ENCODE assay signal across 14 cellular contexts in the genomic region with DNA sequence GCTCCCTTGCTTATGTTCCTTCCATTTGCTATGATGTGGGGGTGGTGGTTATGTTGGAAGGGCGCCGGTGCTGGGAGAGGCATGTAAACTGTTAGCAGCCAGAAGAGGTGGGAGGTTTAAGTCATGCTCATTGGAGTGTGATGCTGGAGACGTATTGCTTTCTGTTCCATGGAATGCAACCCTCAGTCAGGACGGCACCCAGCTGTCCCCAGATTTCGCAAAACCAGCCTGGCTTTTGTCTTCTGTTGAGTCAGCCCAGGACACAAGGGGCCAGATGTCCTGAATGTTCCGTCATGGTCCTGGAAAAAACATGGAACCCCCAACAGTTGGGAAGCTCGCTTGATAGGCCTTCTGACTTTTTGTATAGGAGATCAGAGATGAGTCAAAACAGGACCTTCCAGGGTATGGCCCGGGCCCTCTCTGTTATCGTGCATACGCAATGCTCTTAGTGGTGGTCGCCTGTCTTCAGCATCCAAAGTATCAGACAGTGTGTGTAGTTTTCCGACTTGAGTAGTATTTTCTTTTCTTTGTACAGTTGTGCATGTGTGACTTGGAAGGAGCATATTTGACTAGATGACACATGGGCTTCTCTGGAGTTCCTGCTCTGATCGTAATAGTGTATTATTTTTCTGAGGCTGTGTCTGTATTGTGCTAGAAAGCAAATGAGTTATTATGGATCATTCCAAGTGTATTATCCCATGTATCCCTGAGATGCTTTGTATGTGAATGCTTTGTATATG.
DNase-seq lines count a peak whose midpoint lies in the region; ATAC-seq and TF ChIP-seq lines count a peak whose summit lies in the region.
"Had no signal": no experiment of that assay in that cellular context is flagged by ENCODE, and none has a peak within 500 bp of the region (broad histone marks: within the 10 kb centered on the region; RNA-seq: fewer than 3 reads in every experiment).

No MANE protein-coding gene starts in this region.

- peaks cover 0 to 9% of the 10 kb centered on the region in 2 donors for H3K36me3 Mint-ChIP-seq in CD4-positive, alpha-beta memory T cell

- peaks cover 0 to 6% (median 5%) of the 10 kb centered on the region in 4 donors for H3K4me1 Mint-ChIP-seq in CD4-positive, alpha-beta memory T cell

- H3K27ac Mint-ChIP-seq in CD4-positive, alpha-beta memory T cell = peak overlapping the region in 1 of 7 donors; percentile 19
- H3K27ac Mint-ChIP-seq: activated CD4-positive, alpha-beta T cell treated with anti-CD3 and anti-CD28 coated beads for 36 hours; memory B cell had no signal

- POLR2A ChIA-PET in CD4-positive, alpha-beta memory T cell (lab: Charles Lee; ENCODE audit: partially characterized antibody) = no interaction called here

- H3K9me3 ChIP-seq in gastrocnemius medialis = no peaks in the 10 kb centered on the region
- H3K9me3 ChIP-seq in CD4-positive, alpha-beta memory T cell (ENCODE audit: control insufficient read depth in 1 of 2, low read length in 2 of 2) = no peaks in the 10 kb centered on the region

- TF ChIP-seq POLR2A in gastrocnemius medialis (IDR thresholded peaks at IDR 0.05) = no peak

- H3K27me3 ChIP-seq in H7 (ENCODE audit: control insufficient read depth, insufficient read depth, low read length) = no peaks in the 10 kb centered on the region
- H3K27me3 ChIP-seq in dorsolateral prefrontal cortex = no peaks in the 10 kb centered on the region
- no peaks in the 10 kb centered on the region for H3K27me3 ChIP-seq in gastrocnemius medialis
- no peaks in the 10 kb centered on the region for H3K27me3 ChIP-seq in CD4-positive, alpha-beta memory T cell (ENCODE audit: insufficient read depth, low read length)

- H3K36me3 ChIP-seq in H7 (replicated peaks; ENCODE audit: control insufficient read depth, insufficient read depth, low read length) (no peaks in the 10 kb centered on the region), gastrocnemius medialis (no peaks in the 10 kb centered on the region)
- H3K36me3 ChIP-seq in CD4-positive, alpha-beta memory T cell (ENCODE audit: insufficient read depth, low read length) = no peaks in the 10 kb centered on the region

- no peaks in the 10 kb centered on the region for H3K9me3 Mint-ChIP-seq in CD4-positive, alpha-beta memory T cell
- H3K9me3 Mint-ChIP-seq: central memory CD8-positive, alpha-beta T cell; memory B cell had no signal

- intact Hi-C loops in dorsolateral prefrontal cortex (cut with DNase I) = loop anchor here in 1 of 2 donors (5.0 kb wide), 1 partner anchor 604 kb away; no protein-coding TSS in a partner anchor
- intact Hi-C loops in left colon (cut with DNase I, micrococcal nuclease) = no loop called here
- intact Hi-C loops in gastrocnemius medialis (cut with DNase I; ENCODE audit: low total_unique reads) = no loop called here
- intact Hi-C loops in CD4-positive, alpha-beta memory T cell (cut with micrococcal nuclease) = no loop called here

- H3K27ac ChIP-seq in dorsolateral prefrontal cortex = no peak overlapping the region
- H3K27ac ChIP-seq in gastrocnemius medialis = peak overlapping the region in 3 of 4 donors; percentile 14 to 50 (median 36)
- no peak overlapping the region for H3K27ac ChIP-seq in CD4-positive, alpha-beta memory T cell (ENCODE audit: low read depth, low read length)

- no peak for ATAC-seq in left colon
- ATAC-seq in gastrocnemius medialis = peak; percentile 60 to 93
- no peak for ATAC-seq in HG03432 (IDR thresholded peaks at IDR 0.05; ENCODE audit: unreplicated experiment)
- ATAC-seq: activated CD4-positive, alpha-beta T cell treated with anti-CD3 and anti-CD28 coated beads for 36 hours had no signal

- peaks cover 4 to 6% of the 10 kb centered on the region in 2 donors for H3K4me1 ChIP-seq in gastrocnemius medialis
- H3K4me1 ChIP-seq in CD4-positive, alpha-beta memory T cell (ENCODE audit: insufficient read depth, low read length) = no peaks in the 10 kb centered on the region

- H3K27me3 Mint-ChIP-seq in CD4-positive, alpha-beta memory T cell = no peaks in the 10 kb centered on the region
- H3K27me3 Mint-ChIP-seq: activated CD4-positive, alpha-beta T cell treated with anti-CD3 and anti-CD28 coated beads for 36 hours; central memory CD8-positive, alpha-beta T cell; memory B cell had no signal

- peak; percentile 19 for DNase-seq in H7
- DNase-seq in dorsolateral prefrontal cortex = peak in 6 of 10 donors; percentile 35 to 70 (median 58)
- peak; percentile 12 to 32 for DNase-seq in left colon
- DNase-seq in gastrocnemius medialis = peak; percentile 18 to 71
- DNase-seq in KG1 (lab: John Stamatoyannopoulos, UW) = no peak
- no peak for DNase-seq in CD4-positive, alpha-beta memory T cell
- DNase-seq in NCI-H1092 (lab: John Stamatoyannopoulos, UW) = no peak
- DNase-seq: activated CD4-positive, alpha-beta T cell treated with anti-CD3 and anti-CD28 coated beads for 36 hours; foreskin melanocyte; NK-92 treated with Interleukin-12 subunit alpha and Interleukin-12 subunit beta, amount 100 ng/mL, for 24 hours; stimulated activated CD8-positive, alpha-beta memory T cell treated with anti-CD3 and anti-CD28 coated beads, Interleukin-4, amount 100 ng/mL, for 48 hours had no signal

- TF ChIP-seq CTCF in dorsolateral prefrontal cortex (IDR thresholded peaks at IDR 0.05 in 54 of 56, conservative IDR thresholded peaks at IDR 0.05 in 2 of 56; ENCODE audit: low read depth in 1 of 56, partially characterized antibody in 56 of 56) (no peak), gastrocnemius medialis (IDR thresholded peaks at IDR 0.05 in 4 of 5, conservative IDR thresholded peaks at IDR 0.05 in 1 of 5) (no peak)

- CTCF ChIA-PET in CD4-positive, alpha-beta memory T cell (lab: Charles Lee; ENCODE audit: partially characterized antibody) = no interaction called here

- H3K4me3 ChIP-seq in H7 (ENCODE audit: insufficient read depth, low read depth, low read length) (no peak overlapping the region), dorsolateral prefrontal cortex (no peak overlapping the region), gastrocnemius medialis (no peak overlapping the region)
- no peak overlapping the region for H3K4me3 ChIP-seq in CD4-positive, alpha-beta memory T cell (ENCODE audit: low read length in 2 of 2)

- in situ Hi-C loops in gastrocnemius medialis (cut with MboI; ENCODE audit: low sequenced_read_pairs in 4 of 4) = no loop called here

- H3K4me3 Mint-ChIP-seq in CD4-positive, alpha-beta memory T cell = no peak overlapping the region
- H3K4me3 Mint-ChIP-seq: activated CD4-positive, alpha-beta T cell treated with anti-CD3 and anti-CD28 coated beads for 36 hours; central memory CD8-positive, alpha-beta T cell; memory B cell had no signal

Comparison
In these comparisons a context has a peak if more than half of its experiments do, and no peak if none do; other contexts are left out.
1. DNase-seq: peak in H7 (single experiment), dorsolateral prefrontal cortex (6 of 10), left colon (2 of 2) and gastrocnemius medialis (2 of 2); none in KG1 (single experiment), CD4-positive, alpha-beta memory T cell (0 of 5) and NCI-H1092 (single experiment).
2. H3K27ac ChIP-seq: peak in gastrocnemius medialis (3 of 4); none in dorsolateral prefrontal cortex (0 of 59) and CD4-positive, alpha-beta memory T cell (single experiment).
3. ATAC-seq: peak in gastrocnemius medialis (2 of 2); none in left colon (single experiment) and HG03432 (single experiment).